ENCODE assay signal across 31 cellular contexts in the genomic region with DNA sequence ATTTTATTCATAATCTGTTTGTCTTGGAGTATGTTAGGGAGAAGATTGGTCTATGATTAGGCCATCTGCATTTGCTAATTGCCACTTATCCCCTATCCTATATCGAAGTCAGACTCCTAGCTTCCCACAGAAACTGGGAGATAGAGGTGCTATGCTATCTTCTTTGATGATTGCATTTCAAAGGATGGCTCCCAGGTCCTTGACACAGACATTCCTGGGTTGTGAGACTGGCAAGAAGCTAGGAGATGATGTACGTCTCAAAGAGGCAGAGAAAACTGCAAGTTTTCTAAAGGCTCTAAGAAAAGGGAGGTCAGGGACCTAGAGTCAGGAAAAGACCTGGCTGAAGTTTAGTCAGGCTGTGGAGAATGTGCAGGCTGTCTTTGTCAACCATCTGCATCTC.
"Had no signal": no experiment of that assay in that cellular context is flagged by ENCODE, and none has a peak within 500 bp of the region (broad histone marks: within the 10 kb centered on the region; RNA-seq: fewer than 3 reads in every experiment).

No MANE protein-coding gene starts in this region.

- H3K4me1 Mint-ChIP-seq: activated CD4-positive, alpha-beta memory T cell treated with anti-CD3 and anti-CD28 coated beads, Interleukin-2, amount 10 ng/mL, durations not matched to agents 7 days and 5 days; activated CD4-positive, alpha-beta T cell treated with anti-CD3 and anti-CD28 coated beads, Interleukin-2, amount 10 ng/mL, durations not matched to agents 7 days and 5 days; activated naive CD4-positive, alpha-beta T cell treated with anti-CD3 and anti-CD28 coated beads, Interleukin-2, amount 10 ng/mL, durations not matched to agents 7 days and 5 days; activated naive CD8-positive, alpha-beta T cell treated with anti-CD3 and anti-CD28 coated beads, Interleukin-2, amount 10 ng/mL, durations not matched to agents 7 days and 5 days had no signal

- H3K27me3 Mint-ChIP-seq: activated CD4-positive, alpha-beta memory T cell treated with anti-CD3 and anti-CD28 coated beads, Interleukin-2, amount 10 ng/mL, durations not matched to agents 7 days and 5 days; activated CD4-positive, alpha-beta T cell treated with anti-CD3 and anti-CD28 coated beads, Interleukin-2, amount 10 ng/mL, durations not matched to agents 7 days and 5 days; activated naive CD4-positive, alpha-beta T cell treated with anti-CD3 and anti-CD28 coated beads, Interleukin-2, amount 10 ng/mL, durations not matched to agents 7 days and 5 days; activated naive CD8-positive, alpha-beta T cell treated with anti-CD3 and anti-CD28 coated beads, Interleukin-2, amount 10 ng/mL, durations not matched to agents 7 days and 5 days; activated T-cell treated with anti-CD3 and anti-CD28 coated beads, Interleukin-2, amount 50 U/mL, for 24 hours; brain; dendritic cell treated with granulocyte-macrophage colony-stimulating factor and Interleukin-4, amounts not matched to agents 40 ng/mL and 50 ng/mL, for 4 days had no signal

- H3K9me3 Mint-ChIP-seq: activated CD4-positive, alpha-beta memory T cell treated with anti-CD3 and anti-CD28 coated beads, Interleukin-2, amount 10 ng/mL, durations not matched to agents 7 days and 5 days; activated CD4-positive, alpha-beta T cell treated with anti-CD3 and anti-CD28 coated beads, Interleukin-2, amount 10 ng/mL, durations not matched to agents 7 days and 5 days; activated naive CD4-positive, alpha-beta T cell treated with anti-CD3 and anti-CD28 coated beads, Interleukin-2, amount 10 ng/mL, durations not matched to agents 7 days and 5 days; activated naive CD4-positive, alpha-beta T cell treated with anti-CD3 and anti-CD28 coated beads, Interleukin-2, amount 50 U/mL, for 72 hours; activated naive CD8-positive, alpha-beta T cell treated with anti-CD3 and anti-CD28 coated beads, Interleukin-2, amount 10 ng/mL, durations not matched to agents 7 days and 5 days; activated T-cell treated with anti-CD3 and anti-CD28 coated beads, Interleukin-2, amount 50 U/mL, for 24 hours; brain; dendritic cell treated with granulocyte-macrophage colony-stimulating factor and Interleukin-4, amounts not matched to agents 40 ng/mL and 50 ng/mL, for 4 days had no signal

- H3K4me1 ChIP-seq: ascending aorta, breast epithelium, colonic mucosa, esophagus muscularis mucosa, foreskin keratinocyte, gastrocnemius medialis, heart left ventricle had no signal

- H3K27ac ChIP-seq: ascending aorta, breast epithelium, cardiac muscle cell, colonic mucosa, dorsolateral prefrontal cortex, esophagus muscularis mucosa, foreskin keratinocyte, gastrocnemius medialis, heart left ventricle had no signal

- H3K4me3 ChIP-seq: ascending aorta, breast epithelium, cardiac muscle cell, colonic mucosa, dorsolateral prefrontal cortex, esophagus muscularis mucosa, gastrocnemius medialis, heart left ventricle had no signal

- ATAC-seq: activated naive CD4-positive, alpha-beta T cell treated with anti-CD3 and anti-CD28 coated beads, Interleukin-2, amount 50 U/mL, for 72 hours; activated T-cell treated with anti-CD3 and anti-CD28 coated beads, Interleukin-2, amount 50 U/mL, for 72 hours; foreskin keratinocyte; gastrocnemius medialis; heart left ventricle had no signal

- H3K4me3 Mint-ChIP-seq: activated CD4-positive, alpha-beta memory T cell treated with anti-CD3 and anti-CD28 coated beads, Interleukin-2, amount 10 ng/mL, durations not matched to agents 7 days and 5 days; activated CD4-positive, alpha-beta T cell treated with anti-CD3 and anti-CD28 coated beads, Interleukin-2, amount 10 ng/mL, durations not matched to agents 7 days and 5 days; activated naive CD4-positive, alpha-beta T cell treated with anti-CD3 and anti-CD28 coated beads, Interleukin-2, amount 10 ng/mL, durations not matched to agents 7 days and 5 days; activated naive CD8-positive, alpha-beta T cell treated with anti-CD3 and anti-CD28 coated beads, Interleukin-2, amount 10 ng/mL, durations not matched to agents 7 days and 5 days; activated T-cell treated with anti-CD3 and anti-CD28 coated beads, Interleukin-2, amount 50 U/mL, for 24 hours; activated T-cell treated with anti-CD3 and anti-CD28 coated beads, Interleukin-2, amount 50 U/mL, for 72 hours; dendritic cell treated with granulocyte-macrophage colony-stimulating factor and Interleukin-4, amounts not matched to agents 40 ng/mL and 50 ng/mL, for 4 days had no signal

- H3K9me3 ChIP-seq: ascending aorta, breast epithelium, colonic mucosa, esophagus muscularis mucosa, gastrocnemius medialis, heart left ventricle had no signal

- H3K36me3 Mint-ChIP-seq: activated naive CD4-positive, alpha-beta T cell treated with anti-CD3 and anti-CD28 coated beads, Interleukin-2, amount 10 ng/mL, durations not matched to agents 7 days and 5 days; activated naive CD4-positive, alpha-beta T cell treated with anti-CD3 and anti-CD28 coated beads, Interleukin-2, amount 50 U/mL, for 72 hours; activated naive CD8-positive, alpha-beta T cell treated with anti-CD3 and anti-CD28 coated beads, Interleukin-2, amount 10 ng/mL, durations not matched to agents 7 days and 5 days; brain had no signal

- DNase-seq: activated CD4-positive, alpha-beta memory T cell treated with anti-CD3 and anti-CD28 coated beads, Interleukin-2, amount 10 ng/mL, durations not matched to agents 7 days and 5 days; activated CD4-positive, alpha-beta T cell treated with anti-CD3 and anti-CD28 coated beads for 1 hour; activated CD4-positive, alpha-beta T cell treated with anti-CD3 and anti-CD28 coated beads for 4 hours; activated CD4-positive, alpha-beta T cell treated with anti-CD3 and anti-CD28 coated beads, Interleukin-2, amount 10 ng/mL, durations not matched to agents 7 days and 5 days; activated CD4-positive, alpha-beta T cell treated with anti-CD3 and anti-CD28 coated beads, Interleukin-2, amount 50 U/mL, for 4 hours; activated CD8-positive, alpha-beta memory T cell treated with anti-CD3 and anti-CD28 coated beads, Interleukin-2, amount 50 U/mL, for 48 hours; activated gamma-delta T cell; activated naive CD4-positive, alpha-beta T cell; activated naive CD4-positive, alpha-beta T cell treated with anti-CD3 and anti-CD28 coated beads, Interleukin-2, amount 10 ng/mL, durations not matched to agents 7 days and 5 days; activated naive CD8-positive, alpha-beta T cell treated with anti-CD3 and anti-CD28 coated beads, Interleukin-2, amount 10 ng/mL, durations not matched to agents 7 days and 5 days; activated T-cell treated with anti-CD3 and anti-CD28 coated beads for 4 hours; activated T-cell treated with anti-CD3 and anti-CD28 coated beads, Interleukin-2, amount 50 U/mL, for 24 hours; activated T-cell treated with anti-CD3 and anti-CD28 coated beads, Interleukin-2, amount 50 U/mL, for 72 hours; central memory CD4-positive, alpha-beta T cell; cerebellar nuclear complex; colonic mucosa; dorsolateral prefrontal cortex; effector memory CD4-positive, alpha-beta T cell; erythroblast; foreskin keratinocyte; gastrocnemius medialis; glutamatergic neuron; heart left ventricle; T-helper 2 cell had no signal

- H3K27ac Mint-ChIP-seq: activated CD4-positive, alpha-beta memory T cell treated with anti-CD3 and anti-CD28 coated beads, Interleukin-2, amount 10 ng/mL, durations not matched to agents 7 days and 5 days; activated CD4-positive, alpha-beta T cell treated with anti-CD3 and anti-CD28 coated beads, Interleukin-2, amount 10 ng/mL, durations not matched to agents 7 days and 5 days; activated naive CD4-positive, alpha-beta T cell treated with anti-CD3 and anti-CD28 coated beads, Interleukin-2, amount 10 ng/mL, durations not matched to agents 7 days and 5 days; activated naive CD4-positive, alpha-beta T cell treated with anti-CD3 and anti-CD28 coated beads, Interleukin-2, amount 50 U/mL, for 72 hours; activated naive CD8-positive, alpha-beta T cell treated with anti-CD3 and anti-CD28 coated beads, Interleukin-2, amount 10 ng/mL, durations not matched to agents 7 days and 5 days; activated T-cell treated with anti-CD3 and anti-CD28 coated beads, Interleukin-2, amount 50 U/mL, for 24 hours; activated T-cell treated with anti-CD3 and anti-CD28 coated beads, Interleukin-2, amount 50 U/mL, for 72 hours; dendritic cell treated with granulocyte-macrophage colony-stimulating factor and Interleukin-4, amounts not matched to agents 40 ng/mL and 50 ng/mL, for 4 days had no signal

- H3K27me3 ChIP-seq: ascending aorta, breast epithelium, cardiac muscle cell, colonic mucosa, dorsolateral prefrontal cortex, esophagus muscularis mucosa, foreskin keratinocyte, gastrocnemius medialis, heart left ventricle had no signal

- H3K36me3 ChIP-seq: ascending aorta, breast epithelium, cardiac muscle cell, colonic mucosa, esophagus muscularis mucosa, gastrocnemius medialis, heart left ventricle had no signal
